ENCODE assay signal across 21 cellular contexts in the genomic region with DNA sequence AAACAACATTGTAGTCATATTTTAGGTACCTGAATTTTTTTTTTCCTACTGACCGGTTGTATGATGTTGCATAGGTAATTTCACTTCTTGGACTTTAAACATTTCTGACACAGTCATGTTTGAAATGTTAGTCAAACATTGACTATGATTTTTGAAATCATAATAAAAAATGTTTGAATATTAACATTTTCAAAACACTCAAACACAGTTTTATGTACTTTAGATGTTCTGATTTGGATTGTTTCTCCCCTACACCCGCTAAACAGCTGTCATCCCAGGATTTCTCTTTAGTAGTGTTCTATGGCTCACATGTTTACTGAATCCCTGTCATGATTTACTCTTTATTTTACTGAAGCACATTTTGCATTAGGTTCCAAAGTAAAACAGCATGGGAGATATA.
DNase-seq lines count a peak whose midpoint lies in the region; ATAC-seq, FAIRE-seq and TF ChIP-seq lines count a peak whose summit lies in the region.
"Had no signal": no experiment of that assay in that cellular context is flagged by ENCODE, and none has a peak within 500 bp of the region (broad histone marks: within the 10 kb centered on the region; RNA-seq: fewer than 3 reads in every experiment).

No MANE protein-coding gene starts in this region.

- no peaks in the 10 kb centered on the region for H3K79me2 ChIP-seq in HepG2 (ENCODE audit: insufficient read depth, low read length)

- BruUV-seq in HepG2 (replicated peaks; lab: Mats Ljungman, UMichigan): no TSS peak

- FAIRE-seq in HepG2 (lab: Jason Lieb, UNC): peak; percentile 52
- peak; percentile 80 for FAIRE-seq in colon (lab: Jason Lieb, UNC)
- FAIRE-seq: GM12891, HTR-8/SVneo had no signal

- peak overlapping the region; percentile 42; the same call in 1 of the 2 replicates for H3K4me2 ChIP-seq in HepG2 (ENCODE audit: low read depth, low read length)
- H3K4me2 ChIP-seq: BLaER1 treated with 17β-estradiol and CSF1 and Interleukin-3, amounts not matched to agents 10 nM and 100 nM had no signal

- in situ Hi-C loops in HepG2 (cut with HindIII; ENCODE audit: extremely low pct_ligation_motif_present, low pct_unique_long_range_greater_than_20kb): no loop called here

- intact Hi-C loops in HepG2 (cut with micrococcal nuclease; ENCODE audit: unreplicated experiment) (no loop called here), right lobe of liver (cut with DNase I) (no loop called here), left colon (cut with DNase I, micrococcal nuclease) (no loop called here)

- no peak for TF ChIP-seq RAD21 in HepG2 (CRISPR knock-in tag; IDR thresholded peaks at IDR 0.05)

- peak; percentile 76 for ATAC-seq in HepG2
- no peak for ATAC-seq in right lobe of liver
- ATAC-seq in left colon: peak; percentile 66
- ATAC-seq in HG02763 (IDR thresholded peaks at IDR 0.05; ENCODE audit: unreplicated experiment): no peak

- H4K20me1 ChIP-seq in HepG2 (ENCODE audit: insufficient read depth, low read length): no peaks in the 10 kb centered on the region
- H4K20me1 ChIP-seq: BLaER1 treated with 17β-estradiol and CSF1 and Interleukin-3, amounts not matched to agents 10 nM and 100 nM had no signal

- H3K9me3 ChIP-seq in HepG2 (ENCODE audit: low read length): no peaks in the 10 kb centered on the region
- no peaks in the 10 kb centered on the region for H3K9me3 ChIP-seq in right lobe of liver

- no peak overlapping the region for H3K9ac ChIP-seq in HepG2 (ENCODE audit: insufficient read depth, low read depth, low read length)
- H3K9ac ChIP-seq: BLaER1 treated with 17β-estradiol and CSF1 and Interleukin-3, amounts not matched to agents 10 nM and 100 nM; GM23248 had no signal

- H3K27ac ChIP-seq in HepG2 (ENCODE audit: extremely low read length, insufficient read depth, low read length): peak overlapping the region; percentile 22
- H3K27ac ChIP-seq in right lobe of liver: no peak overlapping the region
- H3K27ac ChIP-seq: 22Rv1; BLaER1 treated with 17β-estradiol and CSF1 and Interleukin-3, amounts not matched to agents 10 nM and 100 nM; GM23248 had no signal

- H3K4me1 ChIP-seq in HepG2 (ENCODE audit: insufficient read depth, low read length) (peaks cover 22% of the 10 kb centered on the region), right lobe of liver (peaks cover 0 to 4% (median 0%) of the 10 kb centered on the region in 4 donors)
- H3K4me1 ChIP-seq: BLaER1 treated with 17β-estradiol and CSF1 and Interleukin-3, amounts not matched to agents 10 nM and 100 nM had no signal

- TF ChIP-seq EP300 in HepG2 (IDR thresholded peaks at IDR 0.05; ENCODE audit: low read depth in 2 of 2, low read length in 2 of 2) (peak in 1 of 2 experiments; percentile 24; a peak in 1 of 4 replicates), HepG2 (CRISPR knock-in tag; IDR thresholded peaks at IDR 0.05; ENCODE audit: borderline replicate concordance) (no peak)

- TF ChIP-seq POLR2A in HepG2 (IDR thresholded peaks at IDR 0.05; ENCODE audit: insufficient read depth in 1 of 2, low read depth in 2 of 2, low read length in 2 of 2) (no peak), right lobe of liver (IDR thresholded peaks at IDR 0.05) (no peak)

- POLR2A ChIA-PET in HepG2 (lab: Yijun Ruan, JAX): no interaction called here

- H3K36me3 ChIP-seq in HepG2 (replicated peaks in 1 of 2; ENCODE audit: control insufficient read depth in 1 of 2, insufficient read depth in 2 of 2, low read length in 2 of 2) (peaks cover 3 to 12% of the 10 kb centered on the region in 2 experiments; a peak in 1 of 5 replicates), right lobe of liver (no peaks in the 10 kb centered on the region)

- TF ChIP-seq CTCF in HepG2 (CRISPR knock-in tag; IDR thresholded peaks at IDR 0.05): no peak
- no peak for TF ChIP-seq CTCF in right lobe of liver (IDR thresholded peaks at IDR 0.05)

- DNase-seq in HepG2 (ENCODE audit: low spot score): peak; percentile 51
- DNase-seq in right lobe of liver: no peak
- no peak for DNase-seq in left colon
- DNase-seq in NCI-H526 treated with DMSO at 0.1 percent for 48 hours (lab: John Stamatoyannopoulos, UW): no peak
- DNase-seq in NCI-H2029 (lab: John Stamatoyannopoulos, UW): no peak
- DNase-seq in NCI-H187 treated with DMSO at 0.1 percent for 48 hours (lab: John Stamatoyannopoulos, UW): no peak
- DNase-seq: AML-193; Calu3; CD4-positive, alpha-beta T cell; DMS 273 treated with DMSO at 0.1 percent for 48 hours; DMS79 treated with DMSO at 0.1 percent for 48 hours; EL; GM23248; H7; KBM-7 had no signal

- CTCF ChIA-PET in HepG2 (lab: Yijun Ruan, JAX; ENCODE audit: low intra/inter-chr PET ratio, low total read pairs): no interaction called here

- 15% methylated on average over 2 of the region's 2 CpGs for WGBS in HepG2 (ENCODE audit: low lambda C conversion rate)
- WGBS in right lobe of liver (ENCODE audit: insufficient coverage, low coverage, low lambda C conversion rate, missing lambda C conversion rate): 45% methylated on average over 2 of the region's 2 CpGs

- H3K4me3 ChIP-seq in HepG2 (replicated peaks in 1 of 3; ENCODE audit: insufficient read depth in 1 of 3, low read depth in 2 of 3, low read length in 3 of 3) (no peak overlapping the region; a peak in 1 of 6 replicates), right lobe of liver (no peak overlapping the region)
- H3K4me3 ChIP-seq: BLaER1 treated with 17β-estradiol and CSF1 and Interleukin-3, amounts not matched to agents 10 nM and 100 nM; GM23248 had no signal

- H3K27me3 ChIP-seq in HepG2 (ENCODE audit: control insufficient read depth in 1 of 2, insufficient read depth in 2 of 2, low read length in 2 of 2): no peaks in the 10 kb centered on the region
- no peaks in the 10 kb centered on the region for H3K27me3 ChIP-seq in right lobe of liver

- H2AFZ ChIP-seq in HepG2 (ENCODE audit: low read length): no peak overlapping the region
- H2AFZ ChIP-seq: GM23248 had no signal

TF ChIP-seq in HepG2, 621 proteins besides CTCF, POLR2A, EP300 and RAD21 (continues in another document):
- peak; percentile 53 for TF ChIP-seq FOXA3 (CRISPR knock-in tag; IDR thresholded peaks at IDR 0.05)
- peak; percentile 81 for TF ChIP-seq GFI1 (CRISPR knock-in tag; IDR thresholded peaks at IDR 0.05; ENCODE audit: borderline replicate concordance)
- no peak for TF ChIP-seq SOX6 (IDR thresholded peaks at IDR 0.05)
- peak; percentile 25; the same call in 1 of the 2 replicates for TF ChIP-seq SOX6 (CRISPR knock-in tag; IDR thresholded peaks at IDR 0.05)
- no peak for TF ChIP-seq FOXA1 (IDR thresholded peaks at IDR 0.05)
- peak; percentile 32; the same call in 1 of the 2 replicates for TF ChIP-seq FOXA1 (CRISPR knock-in tag; IDR thresholded peaks at IDR 0.05)
- TF ChIP-seq, protein P1, sequence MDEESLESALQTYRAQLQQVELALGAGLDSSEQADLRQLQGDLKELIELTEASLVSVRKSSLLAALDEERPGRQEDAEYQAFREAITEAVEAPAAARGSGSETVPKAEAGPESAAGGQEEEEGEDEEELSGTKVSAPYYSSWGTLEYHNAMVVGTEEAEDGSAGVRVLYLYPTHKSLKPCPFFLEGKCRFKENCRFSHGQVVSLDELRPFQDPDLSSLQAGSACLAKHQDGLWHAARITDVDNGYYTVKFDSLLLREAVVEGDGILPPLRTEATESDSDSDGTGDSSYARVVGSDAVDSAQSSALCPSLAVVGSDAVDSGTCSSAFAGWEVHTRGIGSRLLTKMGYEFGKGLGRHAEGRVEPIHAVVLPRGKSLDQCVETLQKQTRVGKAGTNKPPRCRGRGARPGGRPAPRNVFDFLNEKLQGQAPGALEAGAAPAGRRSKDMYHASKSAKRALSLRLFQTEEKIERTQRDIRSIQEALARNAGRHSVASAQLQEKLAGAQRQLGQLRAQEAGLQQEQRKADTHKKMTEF (CRISPR knock-in tag; IDR thresholded peaks at IDR 0.05): 0 out of 2 replicates have a peak, but pooled peaks have one; percentile 15
- TF ChIP-seq RELA (CRISPR knock-in tag; IDR thresholded peaks at IDR 0.05): no peak
- TF ChIP-seq, protein P2, sequence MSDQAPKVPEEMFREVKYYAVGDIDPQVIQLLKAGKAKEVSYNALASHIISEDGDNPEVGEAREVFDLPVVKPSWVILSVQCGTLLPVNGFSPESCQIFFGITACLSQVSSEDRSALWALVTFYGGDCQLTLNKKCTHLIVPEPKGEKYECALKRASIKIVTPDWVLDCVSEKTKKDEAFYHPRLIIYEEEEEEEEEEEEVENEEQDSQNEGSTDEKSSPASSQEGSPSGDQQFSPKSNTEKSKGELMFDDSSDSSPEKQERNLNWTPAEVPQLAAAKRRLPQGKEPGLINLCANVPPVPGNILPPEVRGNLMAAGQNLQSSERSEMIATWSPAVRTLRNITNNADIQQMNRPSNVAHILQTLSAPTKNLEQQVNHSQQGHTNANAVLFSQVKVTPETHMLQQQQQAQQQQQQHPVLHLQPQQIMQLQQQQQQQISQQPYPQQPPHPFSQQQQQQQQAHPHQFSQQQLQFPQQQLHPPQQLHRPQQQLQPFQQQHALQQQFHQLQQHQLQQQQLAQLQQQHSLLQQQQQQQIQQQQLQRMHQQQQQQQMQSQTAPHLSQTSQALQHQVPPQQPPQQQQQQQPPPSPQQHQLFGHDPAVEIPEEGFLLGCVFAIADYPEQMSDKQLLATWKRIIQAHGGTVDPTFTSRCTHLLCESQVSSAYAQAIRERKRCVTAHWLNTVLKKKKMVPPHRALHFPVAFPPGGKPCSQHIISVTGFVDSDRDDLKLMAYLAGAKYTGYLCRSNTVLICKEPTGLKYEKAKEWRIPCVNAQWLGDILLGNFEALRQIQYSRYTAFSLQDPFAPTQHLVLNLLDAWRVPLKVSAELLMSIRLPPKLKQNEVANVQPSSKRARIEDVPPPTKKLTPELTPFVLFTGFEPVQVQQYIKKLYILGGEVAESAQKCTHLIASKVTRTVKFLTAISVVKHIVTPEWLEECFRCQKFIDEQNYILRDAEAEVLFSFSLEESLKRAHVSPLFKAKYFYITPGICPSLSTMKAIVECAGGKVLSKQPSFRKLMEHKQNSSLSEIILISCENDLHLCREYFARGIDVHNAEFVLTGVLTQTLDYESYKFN (CRISPR knock-in tag; conservative IDR thresholded peaks at IDR 0.05): peak; percentile 72
- TF ChIP-seq ZNF362 (CRISPR knock-in tag; IDR thresholded peaks at IDR 0.05; ENCODE audit: borderline replicate concordance): peak; percentile 68; the same call in 1 of the 2 replicates

Comparison
In these comparisons a context has a peak if more than half of its experiments do, and no peak if none do; other contexts are left out.
1. ATAC-seq: peak in HepG2 (single experiment) and left colon (single experiment); none in right lobe of liver (0 of 4) and HG02763 (single experiment).